8 cellular contexts compared by ENCODE assay signal in genomic region chr7:39624202-39624807, GRCh38. TPM values are rescaled to one million over a fixed set of nuclear protein-coding genes. Genes with fewer than 3 reads are reported as not detected.
DNase-seq lines count a peak whose midpoint lies in the region; ATAC-seq and TF ChIP-seq lines count a peak whose summit lies in the region.

No MANE protein-coding gene starts in this region.

- no peaks in the 10 kb centered on the region for H3K9me3 Mint-ChIP-seq in HFFc6
- H3K9me3 Mint-ChIP-seq in T-helper 1 cell treated with Interleukin-12 subunit alpha and Interleukin-12 subunit beta and Interleukin-4 antibody, amounts not matched to agents 30 μg/mL and 1 μg/mL, for 36 hours = no peaks in the 10 kb centered on the region
- H3K9me3 Mint-ChIP-seq in endothelial cell (ENCODE audit: unreplicated experiment) = no peaks in the 10 kb centered on the region
- no peaks in the 10 kb centered on the region for H3K9me3 Mint-ChIP-seq in natural killer cell treated with Interleukin-12 subunit alpha and Interleukin-12 subunit beta and Interleukin-15 and Interleukin-18, amount 100 ng/mL, for 72 hours

- ATAC-seq in natural killer cell treated with Interleukin-12 subunit alpha and Interleukin-12 subunit beta and Interleukin-15 and Interleukin-18, amount 100 ng/mL, for 72 hours = no peak
- ATAC-seq in GM18511 (IDR thresholded peaks at IDR 0.05; ENCODE audit: unreplicated experiment) = no peak

- peak; percentile 30 for DNase-seq in COLO668 (lab: John Stamatoyannopoulos, UW; ENCODE audit: unreplicated experiment)
- no peak for DNase-seq in HFFc6
- DNase-seq in endothelial cell (ENCODE audit: low spot score) = no peak
- DNase-seq in natural killer cell treated with Interleukin-12 subunit alpha and Interleukin-12 subunit beta and Interleukin-15 and Interleukin-18, amount 100 ng/mL, for 72 hours (ENCODE audit: low spot score) = no peak
- DNase-seq in AG08395 (ENCODE audit: low spot score) = no peak
- no peak for DNase-seq in HuH-7.5 (ENCODE audit: low spot score)

- peaks cover 16% of the 10 kb centered on the region; the same call in 1 of the 2 replicates for H3K36me3 Mint-ChIP-seq in HFFc6 (ENCODE audit: low read depth)
- peaks cover 17% of the 10 kb centered on the region for H3K36me3 Mint-ChIP-seq in T-helper 1 cell treated with Interleukin-12 subunit alpha and Interleukin-12 subunit beta and Interleukin-4 antibody, amounts not matched to agents 30 μg/mL and 1 μg/mL, for 36 hours (ENCODE audit: low read depth)
- peaks cover 39% of the 10 kb centered on the region for H3K36me3 Mint-ChIP-seq in endothelial cell (ENCODE audit: low read depth, unreplicated experiment)
- H3K36me3 Mint-ChIP-seq in natural killer cell treated with Interleukin-12 subunit alpha and Interleukin-12 subunit beta and Interleukin-15 and Interleukin-18, amount 100 ng/mL, for 72 hours = no peaks in the 10 kb centered on the region

- H3K27me3 Mint-ChIP-seq in HFFc6 (ENCODE audit: insufficient read depth) (no peaks in the 10 kb centered on the region), endothelial cell (ENCODE audit: unreplicated experiment) (peaks cover 9% of the 10 kb centered on the region)
- H3K27me3 Mint-ChIP-seq in T-helper 1 cell treated with Interleukin-12 subunit alpha and Interleukin-12 subunit beta and Interleukin-4 antibody, amounts not matched to agents 30 μg/mL and 1 μg/mL, for 36 hours (ENCODE audit: low read depth) = no peaks in the 10 kb centered on the region
- no peaks in the 10 kb centered on the region for H3K27me3 Mint-ChIP-seq in natural killer cell treated with Interleukin-12 subunit alpha and Interleukin-12 subunit beta and Interleukin-15 and Interleukin-18, amount 100 ng/mL, for 72 hours

- H3K27ac Mint-ChIP-seq in HFFc6 (peak overlapping the region; percentile 82), endothelial cell (ENCODE audit: unreplicated experiment) (peak overlapping the region; percentile 99)
- peak overlapping the region; percentile 97 for H3K27ac Mint-ChIP-seq in T-helper 1 cell treated with Interleukin-12 subunit alpha and Interleukin-12 subunit beta and Interleukin-4 antibody, amounts not matched to agents 30 μg/mL and 1 μg/mL, for 36 hours
- peak overlapping the region; percentile 74 to 97 for H3K27ac Mint-ChIP-seq in natural killer cell treated with Interleukin-12 subunit alpha and Interleukin-12 subunit beta and Interleukin-15 and Interleukin-18, amount 100 ng/mL, for 72 hours

- TF ChIP-seq CTCF in HFFc6 (IDR thresholded peaks at IDR 0.05) (no peak), endothelial cell (IDR thresholded peaks at IDR 0.05; ENCODE audit: unreplicated experiment) (no peak)

- H3K4me3 Mint-ChIP-seq in HFFc6 = peak overlapping the region; percentile 95
- H3K4me3 Mint-ChIP-seq in T-helper 1 cell treated with Interleukin-12 subunit alpha and Interleukin-12 subunit beta and Interleukin-4 antibody, amounts not matched to agents 30 μg/mL and 1 μg/mL, for 36 hours = peak overlapping the region; percentile 99
- peak overlapping the region; percentile 100 for H3K4me3 Mint-ChIP-seq in endothelial cell (ENCODE audit: unreplicated experiment)
- H3K4me3 Mint-ChIP-seq in natural killer cell treated with Interleukin-12 subunit alpha and Interleukin-12 subunit beta and Interleukin-15 and Interleukin-18, amount 100 ng/mL, for 72 hours = peak overlapping the region; percentile 91

- H3K4me1 Mint-ChIP-seq in HFFc6 (ENCODE audit: low read depth) = peaks cover 70% of the 10 kb centered on the region
- peaks cover 41% of the 10 kb centered on the region for H3K4me1 Mint-ChIP-seq in T-helper 1 cell treated with Interleukin-12 subunit alpha and Interleukin-12 subunit beta and Interleukin-4 antibody, amounts not matched to agents 30 μg/mL and 1 μg/mL, for 36 hours (ENCODE audit: low read depth)
- H3K4me1 Mint-ChIP-seq in endothelial cell (ENCODE audit: unreplicated experiment) = peaks cover 46% of the 10 kb centered on the region
- peaks cover 38 to 41% of the 10 kb centered on the region in 2 donors for H3K4me1 Mint-ChIP-seq in natural killer cell treated with Interleukin-12 subunit alpha and Interleukin-12 subunit beta and Interleukin-15 and Interleukin-18, amount 100 ng/mL, for 72 hours (ENCODE audit: low read depth in 2 of 2)

RNA-seq across cellular contexts. Expression of gene RALA, which starts 0.9 kb away (rescaled TPM):
- 10 to 100 TPM; 43.3 to 53.9 (median 45.7) TPM for total RNA-seq in HFFc6 (2021; fragmentation: NEBNext Ultra II Directional; extraction: Animal tissue kit (Norgen Biotek cat#: 25700))
- total RNA-seq in endothelial cell (ENCODE audit: unreplicated experiment) = 202 TPM
- total RNA-seq in natural killer cell treated with Interleukin-12 subunit alpha and Interleukin-12 subunit beta and Interleukin-15 and Interleukin-18, amount 100 ng/mL, for 72 hours = 10 to 100 TPM; 22.0 to 28.6 TPM

RNA-seq across cellular contexts. Expression of gene YAE1, which starts 58.1 kb away (rescaled TPM):
- 10 to 100 TPM; 21.6 to 25.4 (median 23.0) TPM for total RNA-seq in HFFc6 (2021; fragmentation: NEBNext Ultra II Directional; extraction: Animal tissue kit (Norgen Biotek cat#: 25700))
- total RNA-seq in endothelial cell (ENCODE audit: unreplicated experiment) = 13.4 TPM
- 1 to 10 TPM; 7.1 to 9.0 TPM for total RNA-seq in natural killer cell treated with Interleukin-12 subunit alpha and Interleukin-12 subunit beta and Interleukin-15 and Interleukin-18, amount 100 ng/mL, for 72 hours
